8 cellular contexts compared by ENCODE assay signal in the genomic region with DNA sequence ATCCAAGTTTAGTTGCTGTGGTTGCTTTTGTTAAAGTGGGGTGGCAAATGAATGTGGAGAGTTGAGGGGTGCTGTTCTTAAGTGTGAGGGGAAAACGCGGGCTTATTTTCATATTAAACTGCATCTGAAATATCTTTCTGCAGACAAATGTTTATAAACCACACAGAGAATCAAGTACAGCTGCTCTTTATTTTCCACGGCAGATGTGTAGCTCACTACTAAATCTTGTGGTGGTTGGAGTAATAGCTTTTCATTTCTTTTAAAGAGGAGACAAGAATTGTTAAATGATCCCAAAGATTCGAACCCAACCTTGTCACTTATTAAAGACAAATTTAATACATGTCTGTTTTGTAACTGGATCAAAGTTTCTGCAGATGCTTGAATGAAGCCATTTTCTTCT. TPM values are rescaled to one million over a fixed set of nuclear protein-coding genes. Genes with fewer than 3 reads are reported as not detected.
A peak's percentile ranks its signal among the peaks of the same experiment; 100 is the strongest.
DNase-seq lines count a peak whose midpoint lies in the region; ATAC-seq and TF ChIP-seq lines count a peak whose summit lies in the region.

No MANE protein-coding gene starts in this region.

- peaks cover 52% of the 10 kb centered on the region for H4K20me1 ChIP-seq in MM.1S (ENCODE audit: insufficient read depth, low read length)

- no peaks in the 10 kb centered on the region for H3K9me3 ChIP-seq in CD4-positive, alpha-beta T cell (ENCODE audit: control insufficient read depth, low read length)
- H3K9me3 ChIP-seq in MM.1S (replicated peaks; ENCODE audit: insufficient read depth, low read length): no peaks in the 10 kb centered on the region

- H3K36me3 ChIP-seq in MM.1S (replicated peaks; ENCODE audit: insufficient read depth, low read length): no peaks in the 10 kb centered on the region; the same call in 1 of the 2 replicates

- CTCF ChIA-PET in CD4-positive, alpha-beta T cell (lab: Charles Lee): no interaction called here

- no peaks in the 10 kb centered on the region for H3K27me3 Mint-ChIP-seq in CD4-positive, alpha-beta T cell
- H3K27me3 Mint-ChIP-seq in nephron (ENCODE audit: low read depth): no peaks in the 10 kb centered on the region

- H3K36me3 Mint-ChIP-seq in CD4-positive, alpha-beta T cell (ENCODE audit: low read depth): peaks cover 36% of the 10 kb centered on the region
- H3K36me3 Mint-ChIP-seq in nephron (ENCODE audit: low read depth): peaks cover 4% of the 10 kb centered on the region

- POLR2A ChIA-PET in CD4-positive, alpha-beta T cell (lab: Charles Lee): interaction anchor here (1.5 to 3.5 kb wide), 2 partner anchors 85 to 271 kb away, joined by 4 to 25 read pairs; partner anchors contain the start of genes PTRH2, RPS6KB1, TUBD1 and VMP1

- peaks cover 80% of the 10 kb centered on the region for H3K4me1 Mint-ChIP-seq in CD4-positive, alpha-beta T cell (ENCODE audit: low read depth)
- peaks cover 55% of the 10 kb centered on the region for H3K4me1 Mint-ChIP-seq in nephron

- TF ChIP-seq CTCF in CD4-positive, alpha-beta T cell (IDR thresholded peaks at IDR 0.05): no peak
- TF ChIP-seq CTCF in MM.1S (IDR thresholded peaks at IDR 0.05; ENCODE audit: low read length) (no peak), coronary artery (IDR thresholded peaks at IDR 0.05) (no peak), nephron (IDR thresholded peaks at IDR 0.05; ENCODE audit: unreplicated experiment in 3 of 3) (no peak)

- H3K4me3 Mint-ChIP-seq in CD4-positive, alpha-beta T cell: peak overlapping the region; percentile 97
- H3K4me3 Mint-ChIP-seq in nephron: peak overlapping the region; percentile 92 to 97 (median 96)

- peak overlapping the region; percentile 62; the same call in 1 of the 2 replicates for H3K9ac ChIP-seq in MM.1S (ENCODE audit: low read length)

- intact Hi-C loops in CD4-positive, alpha-beta T cell (cut with DNase I, micrococcal nuclease): loop anchor here in 1 of 2 experiments (5.0 to 10.0 kb wide), 3 partner anchors 86 to 1107 kb away; partner anchors contain the start of genes MTMR4, PTRH2, TRIM37 and VMP1

- H3K4me1 ChIP-seq in MM.1S (ENCODE audit: low read length): peaks cover 41% of the 10 kb centered on the region

- H3K27ac Mint-ChIP-seq in CD4-positive, alpha-beta T cell: peak overlapping the region; percentile 98
- H3K27ac Mint-ChIP-seq in nephron: peak overlapping the region; percentile 88 to 100 (median 99)

- peak overlapping the region; percentile 93 for H3K4me2 ChIP-seq in MM.1S (ENCODE audit: low read depth, low read length)

- no peak overlapping the region for H3K27ac ChIP-seq in CD4-positive, alpha-beta T cell (ENCODE audit: low read depth, low read length)
- H3K27ac ChIP-seq in MM.1S (ENCODE audit: low read length) (peak overlapping the region; percentile 46; the same call in 1 of the 2 replicates), coronary artery (no peak overlapping the region)

- H3K27me3 ChIP-seq in CD4-positive, alpha-beta T cell (ENCODE audit: control insufficient read depth, insufficient read depth, low read length): no peaks in the 10 kb centered on the region
- H3K27me3 ChIP-seq in MM.1S (replicated peaks; ENCODE audit: insufficient read depth, low read length): no peaks in the 10 kb centered on the region

- ATAC-seq in CD4-positive, alpha-beta T cell (ENCODE audit: poor library complexity): no peak
- ATAC-seq in GM21737 (IDR thresholded peaks at IDR 0.05; ENCODE audit: unreplicated experiment): no peak
- ATAC-seq in GM19023 (IDR thresholded peaks at IDR 0.05; ENCODE audit: unreplicated experiment): no peak
- no peak for ATAC-seq in HG03521 (IDR thresholded peaks at IDR 0.05; ENCODE audit: unreplicated experiment)
- ATAC-seq in HG02642 (IDR thresholded peaks at IDR 0.05; ENCODE audit: poor library complexity, unreplicated experiment): no peak

- H2AFZ ChIP-seq in MM.1S (ENCODE audit: low read length): no peak overlapping the region

- no peak for DNase-seq in CD4-positive, alpha-beta T cell
- no peak for DNase-seq in MM.1S
- no peak for DNase-seq in coronary artery (ENCODE audit: low spot score)

- no peaks in the 10 kb centered on the region for H3K9me2 ChIP-seq in MM.1S (replicated peaks; ENCODE audit: insufficient read depth, low read length)

- H3F3A ChIP-seq in MM.1S (ENCODE audit: insufficient read depth, low read length): peaks cover 38% of the 10 kb centered on the region

- peaks cover 71% of the 10 kb centered on the region for H3K79me2 ChIP-seq in MM.1S (ENCODE audit: low read length)

- H3K9me3 Mint-ChIP-seq in CD4-positive, alpha-beta T cell: no peaks in the 10 kb centered on the region
- no peaks in the 10 kb centered on the region for H3K9me3 Mint-ChIP-seq in nephron

- H3K4me3 ChIP-seq in MM.1S (ENCODE audit: low read length) (peak overlapping the region; percentile 91), coronary artery (peak overlapping the region; percentile 93)

RNA-seq across cellular contexts. Expression of gene CLTC, which starts 2.1 kb away (rescaled TPM):
- total RNA-seq in CD4-positive, alpha-beta T cell: 10 to 100 TPM; 81.5 to 89.9 TPM

RNA-seq across cellular contexts. Expression of gene DHX40, which starts 56.4 kb away (rescaled TPM):
- 10 to 100 TPM; 62.6 to 65.6 TPM for total RNA-seq in CD4-positive, alpha-beta T cell
